Comparison of ENCODE assay signal across 2 cellular contexts in the genomic region with DNA sequence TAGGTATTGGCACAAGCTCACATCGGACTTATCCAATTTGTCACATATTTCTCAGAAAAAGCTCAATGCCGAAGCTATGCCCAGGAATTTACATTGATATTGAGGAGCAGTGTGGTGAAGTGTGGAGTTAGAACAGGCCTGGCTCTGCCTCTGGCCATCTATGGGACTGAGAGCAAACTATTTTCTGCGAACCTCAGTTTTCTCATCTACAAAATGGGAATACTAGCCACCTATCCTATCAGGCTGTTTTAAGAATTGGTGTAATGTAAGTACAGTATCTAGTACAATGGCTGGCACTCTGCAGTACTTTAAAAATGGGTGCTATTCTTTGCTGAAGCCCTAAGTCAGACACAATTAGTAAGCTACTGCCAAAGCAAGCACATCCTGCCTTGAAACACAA.
A peak's percentile ranks its signal among the peaks of the same experiment; 100 is the strongest.
TF ChIP-seq lines count a peak whose summit lies in the region.

No MANE protein-coding gene starts in this region.

TF ChIP-seq in GM23338, 12 proteins besides CTCF, POLR2A, EP300 and RAD21:
- TF ChIP-seq POLR2AphosphoS5 (IDR thresholded peaks at IDR 0.05; ENCODE audit: low read depth) (no peak), EZH2 (IDR thresholded peaks at IDR 0.05; ENCODE audit: low read depth, unreplicated experiment) (no peak)
- TF ChIP-seq, protein P1, sequence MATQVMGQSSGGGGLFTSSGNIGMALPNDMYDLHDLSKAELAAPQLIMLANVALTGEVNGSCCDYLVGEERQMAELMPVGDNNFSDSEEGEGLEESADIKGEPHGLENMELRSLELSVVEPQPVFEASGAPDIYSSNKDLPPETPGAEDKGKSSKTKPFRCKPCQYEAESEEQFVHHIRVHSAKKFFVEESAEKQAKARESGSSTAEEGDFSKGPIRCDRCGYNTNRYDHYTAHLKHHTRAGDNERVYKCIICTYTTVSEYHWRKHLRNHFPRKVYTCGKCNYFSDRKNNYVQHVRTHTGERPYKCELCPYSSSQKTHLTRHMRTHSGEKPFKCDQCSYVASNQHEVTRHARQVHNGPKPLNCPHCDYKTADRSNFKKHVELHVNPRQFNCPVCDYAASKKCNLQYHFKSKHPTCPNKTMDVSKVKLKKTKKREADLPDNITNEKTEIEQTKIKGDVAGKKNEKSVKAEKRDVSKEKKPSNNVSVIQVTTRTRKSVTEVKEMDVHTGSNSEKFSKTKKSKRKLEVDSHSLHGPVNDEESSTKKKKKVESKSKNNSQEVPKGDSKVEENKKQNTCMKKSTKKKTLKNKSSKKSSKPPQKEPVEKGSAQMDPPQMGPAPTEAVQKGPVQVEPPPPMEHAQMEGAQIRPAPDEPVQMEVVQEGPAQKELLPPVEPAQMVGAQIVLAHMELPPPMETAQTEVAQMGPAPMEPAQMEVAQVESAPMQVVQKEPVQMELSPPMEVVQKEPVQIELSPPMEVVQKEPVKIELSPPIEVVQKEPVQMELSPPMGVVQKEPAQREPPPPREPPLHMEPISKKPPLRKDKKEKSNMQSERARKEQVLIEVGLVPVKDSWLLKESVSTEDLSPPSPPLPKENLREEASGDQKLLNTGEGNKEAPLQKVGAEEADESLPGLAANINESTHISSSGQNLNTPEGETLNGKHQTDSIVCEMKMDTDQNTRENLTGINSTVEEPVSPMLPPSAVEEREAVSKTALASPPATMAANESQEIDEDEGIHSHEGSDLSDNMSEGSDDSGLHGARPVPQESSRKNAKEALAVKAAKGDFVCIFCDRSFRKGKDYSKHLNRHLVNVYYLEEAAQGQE (IDR thresholded peaks at IDR 0.05; ENCODE audit: unreplicated experiment): no peak

TF ChIP-seq in K562, 482 proteins besides CTCF, POLR2A, EP300 and RAD21:
- peak; percentile 55 to 76; a peak in 3 of 4 replicates for TF ChIP-seq KDM1A (IDR thresholded peaks at IDR 0.05)
- peak; percentile 72 for TF ChIP-seq ADNP (tag; IDR thresholded peaks at IDR 0.05)
- TF ChIP-seq NEUROD1 (IDR thresholded peaks at IDR 0.05; ENCODE audit: borderline replicate concordance, low read depth, low read length, partially characterized antibody): no peak
- peak; percentile 89 for TF ChIP-seq BCOR (IDR thresholded peaks at IDR 0.05)
- TF ChIP-seq RBM25 (IDR thresholded peaks at IDR 0.05; ENCODE audit: low read depth, low read length, severe bottlenecking): peak; percentile 93
- no peak for TF ChIP-seq ZNF316 (IDR thresholded peaks at IDR 0.05)
